ENCODE assay signal across 1 cellular context in the genomic region with DNA sequence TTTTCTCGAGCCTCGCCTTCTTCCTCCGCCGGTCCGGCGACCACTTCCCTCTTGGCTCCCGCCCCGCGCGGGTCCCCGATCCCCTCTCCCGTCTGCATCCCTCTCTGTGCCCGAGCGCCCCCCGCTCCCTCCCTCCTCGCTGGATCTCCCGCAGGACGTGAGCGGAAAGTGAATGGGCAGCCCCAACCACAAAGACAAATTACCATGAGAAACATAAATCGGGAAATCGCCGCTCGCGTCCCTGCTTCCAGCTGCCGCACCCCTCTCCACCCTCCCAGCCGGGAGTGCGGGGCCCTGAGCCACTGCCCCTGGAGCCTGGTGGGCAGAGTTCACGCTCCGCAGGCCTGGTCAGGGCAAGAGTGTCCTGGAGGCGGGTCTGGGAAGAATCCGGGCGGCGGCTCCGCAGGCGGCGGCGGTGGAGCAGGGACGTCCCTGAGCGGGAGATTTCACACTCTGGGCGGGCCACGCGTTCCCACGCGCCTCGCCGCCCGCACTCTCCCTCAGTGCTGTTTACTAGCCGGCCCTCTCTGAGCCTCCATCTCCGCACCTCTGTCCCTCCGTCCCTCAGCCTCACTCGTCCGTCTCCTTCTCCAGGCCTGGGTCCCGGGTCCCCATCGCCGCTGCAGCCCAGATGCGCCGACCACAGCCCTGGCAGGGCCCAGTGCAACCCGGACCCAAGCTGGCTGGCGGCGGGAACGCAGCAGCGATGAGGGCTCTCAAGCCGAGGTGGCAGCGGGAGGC.
TF ChIP-seq lines count a peak whose summit lies in the region.

No MANE protein-coding gene starts in this region.

TF ChIP-seq in HepG2, 621 proteins besides CTCF, POLR2A, EP300 and RAD21 (continued from another document and continues in another):
- TF ChIP-seq ZNF710 (CRISPR knock-in tag; IDR thresholded peaks at IDR 0.05; ENCODE audit: borderline replicate concordance) (0 out of 2 replicates have a peak, but pooled peaks have one; percentile 45), PAXIP1 (CRISPR knock-in tag; conservative IDR thresholded peaks at IDR 0.05) (no peak), ZNF777 (CRISPR knock-in tag; IDR thresholded peaks at IDR 0.05) (no peak), TBL1XR1 (IDR thresholded peaks at IDR 0.05; ENCODE audit: borderline replicate concordance, low read length, partially characterized antibody) (no peak), ZNF550 (CRISPR knock-in tag; IDR thresholded peaks at IDR 0.05; ENCODE audit: borderline replicate concordance) (no peak), RXRA (CRISPR knock-in tag; IDR thresholded peaks at IDR 0.05) (no peak; the same call in 1 of the 2 replicates), ZSCAN21 (CRISPR knock-in tag; IDR thresholded peaks at IDR 0.05; ENCODE audit: borderline replicate concordance) (peak; percentile 55; the same call in 1 of the 2 replicates), PAF1 (CRISPR knock-in tag; IDR thresholded peaks at IDR 0.05) (no peak), NFIC (IDR thresholded peaks at IDR 0.05; ENCODE audit: low read length) (no peak), HOXA3 (CRISPR knock-in tag; IDR thresholded peaks at IDR 0.05) (no peak), EZH2 (conservative IDR thresholded peaks at IDR 0.05; ENCODE audit: low read depth, low read length) (peak; percentile 79; the same call in 1 of the 2 replicates), ZNF17 (CRISPR knock-in tag; IDR thresholded peaks at IDR 0.05) (no peak), MYPOP (CRISPR knock-in tag; IDR thresholded peaks at IDR 0.05) (no peak), RBM39 (IDR thresholded peaks at IDR 0.05; ENCODE audit: low read depth, low read length, poor library complexity, severe bottlenecking) (no peak), PITX1 (CRISPR knock-in tag; IDR thresholded peaks at IDR 0.05) (no peak), SOX6 (IDR thresholded peaks at IDR 0.05) (no peak), SOX6 (CRISPR knock-in tag; IDR thresholded peaks at IDR 0.05) (peak; percentile 17; the same call in 1 of the 2 replicates), MED1 (CRISPR knock-in tag; IDR thresholded peaks at IDR 0.05) (no peak), ZNF761 (CRISPR knock-in tag; conservative IDR thresholded peaks at IDR 0.05) (no peak), BHLHE40 (IDR thresholded peaks at IDR 0.05; ENCODE audit: low read length) (no peak), NR2F2 (IDR thresholded peaks at IDR 0.05; ENCODE audit: borderline replicate concordance, low read depth) (no peak), ZNF616 (CRISPR knock-in tag; IDR thresholded peaks at IDR 0.05; ENCODE audit: low read depth) (no peak), RCOR2 (CRISPR knock-in tag; IDR thresholded peaks at IDR 0.05) (no peak), ELF4 (CRISPR knock-in tag; IDR thresholded peaks at IDR 0.05; ENCODE audit: borderline replicate concordance) (no peak), THAP8 (CRISPR knock-in tag; IDR thresholded peaks at IDR 0.05; ENCODE audit: borderline replicate concordance) (0 out of 2 replicates have a peak, but pooled peaks have one; percentile 32), MZF1 (CRISPR knock-in tag; IDR thresholded peaks at IDR 0.05; ENCODE audit: borderline replicate concordance) (no peak), SYNCRIP (IDR thresholded peaks at IDR 0.05; ENCODE audit: insufficient read depth, low read depth, low read length) (no peak)
- TF ChIP-seq, protein P1, sequence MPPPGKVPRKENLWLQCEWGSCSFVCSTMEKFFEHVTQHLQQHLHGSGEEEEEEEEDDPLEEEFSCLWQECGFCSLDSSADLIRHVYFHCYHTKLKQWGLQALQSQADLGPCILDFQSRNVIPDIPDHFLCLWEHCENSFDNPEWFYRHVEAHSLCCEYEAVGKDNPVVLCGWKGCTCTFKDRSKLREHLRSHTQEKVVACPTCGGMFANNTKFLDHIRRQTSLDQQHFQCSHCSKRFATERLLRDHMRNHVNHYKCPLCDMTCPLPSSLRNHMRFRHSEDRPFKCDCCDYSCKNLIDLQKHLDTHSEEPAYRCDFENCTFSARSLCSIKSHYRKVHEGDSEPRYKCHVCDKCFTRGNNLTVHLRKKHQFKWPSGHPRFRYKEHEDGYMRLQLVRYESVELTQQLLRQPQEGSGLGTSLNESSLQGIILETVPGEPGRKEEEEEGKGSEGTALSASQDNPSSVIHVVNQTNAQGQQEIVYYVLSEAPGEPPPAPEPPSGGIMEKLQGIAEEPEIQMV (CRISPR knock-in tag; IDR thresholded peaks at IDR 0.05; ENCODE audit: low read depth) = no peak
- TF ChIP-seq, protein P2, sequence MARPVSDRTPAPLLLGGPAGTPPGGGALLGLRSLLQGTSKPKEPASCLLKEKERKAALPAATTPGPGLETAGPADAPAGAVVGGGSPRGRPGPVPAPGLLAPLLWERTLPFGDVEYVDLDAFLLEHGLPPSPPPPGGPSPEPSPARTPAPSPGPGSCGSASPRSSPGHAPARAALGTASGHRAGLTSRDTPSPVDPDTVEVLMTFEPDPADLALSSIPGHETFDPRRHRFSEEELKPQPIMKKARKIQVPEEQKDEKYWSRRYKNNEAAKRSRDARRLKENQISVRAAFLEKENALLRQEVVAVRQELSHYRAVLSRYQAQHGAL (CRISPR knock-in tag; IDR thresholded peaks at IDR 0.05; ENCODE audit: not compliant biosample characterization) = no peak
- TF ChIP-seq, protein P3, sequence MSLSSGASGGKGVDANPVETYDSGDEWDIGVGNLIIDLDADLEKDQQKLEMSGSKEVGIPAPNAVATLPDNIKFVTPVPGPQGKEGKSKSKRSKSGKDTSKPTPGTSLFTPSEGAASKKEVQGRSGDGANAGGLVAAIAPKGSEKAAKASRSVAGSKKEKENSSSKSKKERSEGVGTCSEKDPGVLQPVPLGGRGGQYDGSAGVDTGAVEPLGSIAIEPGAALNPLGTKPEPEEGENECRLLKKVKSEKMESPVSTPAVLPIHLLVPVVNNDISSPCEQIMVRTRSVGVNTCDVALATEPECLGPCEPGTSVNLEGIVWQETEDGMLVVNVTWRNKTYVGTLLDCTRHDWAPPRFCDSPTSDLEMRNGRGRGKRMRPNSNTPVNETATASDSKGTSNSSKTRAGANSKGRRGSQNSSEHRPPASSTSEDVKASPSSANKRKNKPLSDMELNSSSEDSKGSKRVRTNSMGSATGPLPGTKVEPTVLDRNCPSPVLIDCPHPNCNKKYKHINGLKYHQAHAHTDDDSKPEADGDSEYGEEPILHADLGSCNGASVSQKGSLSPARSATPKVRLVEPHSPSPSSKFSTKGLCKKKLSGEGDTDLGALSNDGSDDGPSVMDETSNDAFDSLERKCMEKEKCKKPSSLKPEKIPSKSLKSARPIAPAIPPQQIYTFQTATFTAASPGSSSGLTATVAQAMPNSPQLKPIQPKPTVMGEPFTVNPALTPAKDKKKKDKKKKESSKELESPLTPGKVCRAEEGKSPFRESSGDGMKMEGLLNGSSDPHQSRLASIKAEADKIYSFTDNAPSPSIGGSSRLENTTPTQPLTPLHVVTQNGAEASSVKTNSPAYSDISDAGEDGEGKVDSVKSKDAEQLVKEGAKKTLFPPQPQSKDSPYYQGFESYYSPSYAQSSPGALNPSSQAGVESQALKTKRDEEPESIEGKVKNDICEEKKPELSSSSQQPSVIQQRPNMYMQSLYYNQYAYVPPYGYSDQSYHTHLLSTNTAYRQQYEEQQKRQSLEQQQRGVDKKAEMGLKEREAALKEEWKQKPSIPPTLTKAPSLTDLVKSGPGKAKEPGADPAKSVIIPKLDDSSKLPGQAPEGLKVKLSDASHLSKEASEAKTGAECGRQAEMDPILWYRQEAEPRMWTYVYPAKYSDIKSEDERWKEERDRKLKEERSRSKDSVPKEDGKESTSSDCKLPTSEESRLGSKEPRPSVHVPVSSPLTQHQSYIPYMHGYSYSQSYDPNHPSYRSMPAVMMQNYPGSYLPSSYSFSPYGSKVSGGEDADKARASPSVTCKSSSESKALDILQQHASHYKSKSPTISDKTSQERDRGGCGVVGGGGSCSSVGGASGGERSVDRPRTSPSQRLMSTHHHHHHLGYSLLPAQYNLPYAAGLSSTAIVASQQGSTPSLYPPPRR (CRISPR knock-in tag; IDR thresholded peaks at IDR 0.05; ENCODE audit: borderline replicate concordance) = no peak
- TF ChIP-seq, protein P4, sequence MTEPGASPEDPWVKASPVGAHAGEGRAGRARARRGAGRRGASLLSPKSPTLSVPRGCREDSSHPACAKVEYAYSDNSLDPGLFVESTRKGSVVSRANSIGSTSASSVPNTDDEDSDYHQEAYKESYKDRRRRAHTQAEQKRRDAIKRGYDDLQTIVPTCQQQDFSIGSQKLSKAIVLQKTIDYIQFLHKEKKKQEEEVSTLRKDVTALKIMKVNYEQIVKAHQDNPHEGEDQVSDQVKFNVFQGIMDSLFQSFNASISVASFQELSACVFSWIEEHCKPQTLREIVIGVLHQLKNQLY (CRISPR knock-in tag; IDR thresholded peaks at IDR 0.05) = no peak
- TF ChIP-seq, protein P5, sequence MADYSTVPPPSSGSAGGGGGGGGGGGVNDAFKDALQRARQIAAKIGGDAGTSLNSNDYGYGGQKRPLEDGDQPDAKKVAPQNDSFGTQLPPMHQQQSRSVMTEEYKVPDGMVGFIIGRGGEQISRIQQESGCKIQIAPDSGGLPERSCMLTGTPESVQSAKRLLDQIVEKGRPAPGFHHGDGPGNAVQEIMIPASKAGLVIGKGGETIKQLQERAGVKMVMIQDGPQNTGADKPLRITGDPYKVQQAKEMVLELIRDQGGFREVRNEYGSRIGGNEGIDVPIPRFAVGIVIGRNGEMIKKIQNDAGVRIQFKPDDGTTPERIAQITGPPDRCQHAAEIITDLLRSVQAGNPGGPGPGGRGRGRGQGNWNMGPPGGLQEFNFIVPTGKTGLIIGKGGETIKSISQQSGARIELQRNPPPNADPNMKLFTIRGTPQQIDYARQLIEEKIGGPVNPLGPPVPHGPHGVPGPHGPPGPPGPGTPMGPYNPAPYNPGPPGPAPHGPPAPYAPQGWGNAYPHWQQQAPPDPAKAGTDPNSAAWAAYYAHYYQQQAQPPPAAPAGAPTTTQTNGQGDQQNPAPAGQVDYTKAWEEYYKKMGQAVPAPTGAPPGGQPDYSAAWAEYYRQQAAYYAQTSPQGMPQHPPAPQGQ (CRISPR knock-in tag; IDR thresholded peaks at IDR 0.05; ENCODE audit: borderline replicate concordance) = no peak
- TF ChIP-seq, protein P6, sequence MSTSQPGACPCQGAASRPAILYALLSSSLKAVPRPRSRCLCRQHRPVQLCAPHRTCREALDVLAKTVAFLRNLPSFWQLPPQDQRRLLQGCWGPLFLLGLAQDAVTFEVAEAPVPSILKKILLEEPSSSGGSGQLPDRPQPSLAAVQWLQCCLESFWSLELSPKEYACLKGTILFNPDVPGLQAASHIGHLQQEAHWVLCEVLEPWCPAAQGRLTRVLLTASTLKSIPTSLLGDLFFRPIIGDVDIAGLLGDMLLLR (CRISPR knock-in tag; IDR thresholded peaks at IDR 0.05) = no peak
- TF ChIP-seq, protein P7, sequence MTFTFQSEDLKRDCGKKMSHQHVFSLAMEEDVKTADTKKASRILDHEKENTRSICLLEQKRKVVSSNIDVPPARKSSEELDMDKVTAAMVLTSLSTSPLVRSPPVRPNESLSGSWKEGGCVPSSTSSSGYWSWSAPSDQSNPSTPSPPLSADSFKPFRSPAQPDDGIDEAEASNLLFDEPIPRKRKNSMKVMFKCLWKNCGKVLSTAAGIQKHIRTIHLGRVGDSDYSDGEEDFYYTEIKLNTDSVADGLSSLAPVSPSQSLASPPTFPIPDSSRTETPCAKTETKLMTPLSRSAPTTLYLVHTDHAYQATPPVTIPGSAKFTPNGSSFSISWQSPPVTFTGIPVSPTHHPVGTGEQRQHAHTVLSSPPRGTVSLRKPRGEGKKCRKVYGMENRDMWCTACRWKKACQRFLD (CRISPR knock-in tag; IDR thresholded peaks at IDR 0.05; ENCODE audit: borderline replicate concordance) = no peak
